ENCODE assay signal across 13 cellular contexts in genomic region chr4:94533405-94534223, GRCh38.
DNase-seq lines count a peak whose midpoint lies in the region; ATAC-seq, FAIRE-seq and TF ChIP-seq lines count a peak whose summit lies in the region.
"Had no signal": no experiment of that assay in that cellular context is flagged by ENCODE, and none has a peak within 500 bp of the region (broad histone marks: within the 10 kb centered on the region; RNA-seq: fewer than 3 reads in every experiment).

No MANE protein-coding gene starts in this region.

- no peaks in the 10 kb centered on the region for H3K36me3 ChIP-seq in HUES64 (ENCODE audit: insufficient read depth, low read length)
- no peaks in the 10 kb centered on the region for H3K36me3 ChIP-seq in upper lobe of left lung
- H3K36me3 ChIP-seq: SJCRH30, thoracic aorta had no signal

- H3K4me3 Mint-ChIP-seq in activated B cell treated with CpG ODN at 0.5 μM for 24 hours, result peak overlapping the region; percentile 2
- H3K4me3 Mint-ChIP-seq in memory B cell, result no peak overlapping the region
- H3K4me3 Mint-ChIP-seq: CD4-positive, alpha-beta memory T cell; central memory CD8-positive, alpha-beta T cell had no signal

- H3K36me3 Mint-ChIP-seq in activated B cell treated with CpG ODN at 0.5 μM for 24 hours (ENCODE audit: low read depth) (peaks cover 4% of the 10 kb centered on the region), memory B cell (peaks cover 7% of the 10 kb centered on the region)

- FAIRE-seq in GM12891 (lab: Jason Lieb, UNC), result peak; percentile 16

- intact Hi-C loops in activated B cell treated with CpG ODN at 0.5 μM for 24 hours (cut with micrococcal nuclease), result no loop called here

- no peak overlapping the region for H3K9ac ChIP-seq in HUES64 (ENCODE audit: low read depth, low read length)
- H3K9ac ChIP-seq: parathyroid adenoma had no signal

- H3K27me3 Mint-ChIP-seq in activated B cell treated with CpG ODN at 0.5 μM for 24 hours (no peaks in the 10 kb centered on the region), memory B cell (no peaks in the 10 kb centered on the region)
- H3K27me3 Mint-ChIP-seq: CD4-positive, alpha-beta memory T cell; central memory CD8-positive, alpha-beta T cell had no signal

- H3K9me3 ChIP-seq in HUES64 (ENCODE audit: insufficient read depth, low read depth, low read length), result no peaks in the 10 kb centered on the region
- H3K9me3 ChIP-seq in upper lobe of left lung, result no peaks in the 10 kb centered on the region
- H3K9me3 ChIP-seq: SJCRH30, thoracic aorta had no signal

- ATAC-seq in activated B cell treated with CpG ODN at 0.5 μM for 24 hours (ENCODE audit: low read depth) (no peak), memory B cell (ENCODE audit: low read depth) (no peak), GM18858 (IDR thresholded peaks at IDR 0.05; ENCODE audit: unreplicated experiment) (no peak), upper lobe of left lung (ENCODE audit: low FRiP score in 2 of 2) (no peak)

- TF ChIP-seq CTCF in activated B cell treated with CpG ODN at 0.5 μM for 24 hours (IDR thresholded peaks at IDR 0.05) (no peak), upper lobe of left lung (IDR thresholded peaks at IDR 0.05) (no peak)

- TF ChIP-seq POLR2A in GM12891 (IDR thresholded peaks at IDR 0.05; ENCODE audit: low read depth, low read length), result no peak
- no peak for TF ChIP-seq POLR2A in upper lobe of left lung (IDR thresholded peaks at IDR 0.05)

- TF ChIP-seq EP300 in upper lobe of left lung (IDR thresholded peaks at IDR 0.05), result no peak

- no peak overlapping the region for H3K27ac Mint-ChIP-seq in activated B cell treated with CpG ODN at 0.5 μM for 24 hours
- peak overlapping the region; percentile 54 for H3K27ac Mint-ChIP-seq in memory B cell
- H3K27ac Mint-ChIP-seq: CD4-positive, alpha-beta memory T cell had no signal

- H3K4me1 Mint-ChIP-seq in activated B cell treated with CpG ODN at 0.5 μM for 24 hours, result peaks cover 26% of the 10 kb centered on the region
- peaks cover 17% of the 10 kb centered on the region for H3K4me1 Mint-ChIP-seq in memory B cell

- peak overlapping the region; percentile 33; the same call in 1 of the 2 replicates for H3K27ac ChIP-seq in HUES64 (ENCODE audit: low read depth, low read length)
- H3K27ac ChIP-seq in upper lobe of left lung, result no peak overlapping the region
- H3K27ac ChIP-seq: parathyroid adenoma, SJCRH30 had no signal

- H3K4me1 ChIP-seq in HUES64 (ENCODE audit: insufficient read depth, low read length) (peaks cover 63% of the 10 kb centered on the region), upper lobe of left lung (peaks cover 23 to 52% (median 43%) of the 10 kb centered on the region in 4 donors)
- H3K4me1 ChIP-seq: parathyroid adenoma had no signal

- POLR2A ChIA-PET in activated B cell treated with CpG ODN at 0.5 μM for 24 hours (lab: Charles Lee), result no interaction called here

- H3K27me3 ChIP-seq in HUES64 (ENCODE audit: insufficient read depth, low read length), result no peaks in the 10 kb centered on the region
- H3K27me3 ChIP-seq in upper lobe of left lung, result no peaks in the 10 kb centered on the region
- H3K27me3 ChIP-seq: SJCRH30 had no signal

- CTCF ChIA-PET in activated B cell treated with CpG ODN at 0.5 μM for 24 hours (lab: Charles Lee), result no interaction called here

- H3K9me3 Mint-ChIP-seq in activated B cell treated with CpG ODN at 0.5 μM for 24 hours, result no peaks in the 10 kb centered on the region
- no peaks in the 10 kb centered on the region for H3K9me3 Mint-ChIP-seq in memory B cell
- H3K9me3 Mint-ChIP-seq: CD4-positive, alpha-beta memory T cell; central memory CD8-positive, alpha-beta T cell had no signal

- 72% methylated on average over 4 of the region's 4 CpGs for WGBS in HUES64
- 50 to 60% methylated on average over 4 of the region's 4 CpGs for WGBS in upper lobe of left lung, 2 donors

- H3K4me3 ChIP-seq in HUES64 (ENCODE audit: low read length) (no peak overlapping the region), upper lobe of left lung (no peak overlapping the region)
- H3K4me3 ChIP-seq: SJCRH30 had no signal

- no peak for DNase-seq in GM12891 (ENCODE audit: insufficient read length, low spot score)
- DNase-seq in activated B cell treated with CpG ODN at 0.5 μM for 24 hours, result no peak
- no peak for DNase-seq in memory B cell (ENCODE audit: low spot score in 2 of 2)
- DNase-seq in NCI-H345 treated with DMSO at 0.1 percent for 48 hours (lab: John Stamatoyannopoulos, UW; ENCODE audit: unreplicated experiment), result no peak
- no peak for DNase-seq in upper lobe of left lung
- no peak for DNase-seq in AML-193 (lab: John Stamatoyannopoulos, UW)
- DNase-seq: CD4-positive, alpha-beta memory T cell; SJCRH30 had no signal

TF ChIP-seq in GM12891, 5 proteins besides CTCF, POLR2A, EP300 and RAD21:
- no peak for TF ChIP-seq POLR2AphosphoS5 (IDR thresholded peaks at IDR 0.05; ENCODE audit: low read depth, low read length)
- TF ChIP-seq SPI1 (IDR thresholded peaks at IDR 0.05; ENCODE audit: low read depth, low read length), result no peak
- TF ChIP-seq TAF1 (IDR thresholded peaks at IDR 0.05; ENCODE audit: low read depth, low read length), result no peak
- TF ChIP-seq POU2F2 (IDR thresholded peaks at IDR 0.05; ENCODE audit: low read depth, low read length), result no peak
